Comparison of ENCODE assay signal across 25 cellular contexts in genomic region chr15:88839961-88840360, GRCh38. TPM values are rescaled to one million over a fixed set of nuclear protein-coding genes. Genes with fewer than 3 reads are reported as not detected.
DNase-seq lines count a peak whose midpoint lies in the region; ATAC-seq, FAIRE-seq and TF ChIP-seq lines count a peak whose summit lies in the region.
"Had no signal": no experiment of that assay in that cellular context is flagged by ENCODE, and none has a peak within 500 bp of the region (broad histone marks: within the 10 kb centered on the region; RNA-seq: fewer than 3 reads in every experiment).

No MANE protein-coding gene starts in this region.

- H3K79me1 ChIP-seq in H1 (ENCODE audit: low read depth, low read length): no peaks in the 10 kb centered on the region

- H2AK5ac ChIP-seq in H1 (ENCODE audit: low read depth, low read length): 0 out of 2 replicates have a peak overlapping the region, but pooled peaks have one; percentile 9

- no peak overlapping the region for H2AFZ ChIP-seq in H1 (ENCODE audit: low read length)

- H3K9me3 Mint-ChIP-seq in natural killer cell treated with Interleukin-12 subunit alpha and Interleukin-12 subunit beta and Interleukin-15 and Interleukin-18, amount 100 ng/mL, for 72 hours: no peaks in the 10 kb centered on the region
- no peaks in the 10 kb centered on the region for H3K9me3 Mint-ChIP-seq in natural killer cell
- H3K9me3 Mint-ChIP-seq in activated T-cell treated with anti-CD3 and anti-CD28 coated beads, Interleukin-2, amount 50 U/mL, for 4 hours: no peaks in the 10 kb centered on the region
- H3K9me3 Mint-ChIP-seq: CD4-positive, alpha-beta T cell; CD8-positive, alpha-beta T cell had no signal

- no peak overlapping the region for H3K27ac Mint-ChIP-seq in natural killer cell treated with Interleukin-12 subunit alpha and Interleukin-12 subunit beta and Interleukin-15 and Interleukin-18, amount 100 ng/mL, for 72 hours
- no peak overlapping the region for H3K27ac Mint-ChIP-seq in natural killer cell
- H3K27ac Mint-ChIP-seq: B cell; CD4-positive, alpha-beta T cell; CD8-positive, alpha-beta T cell had no signal

- no peak overlapping the region for H3K9ac ChIP-seq in H1 (replicated peaks in 1 of 4; ENCODE audit: extremely low read depth in 1 of 4, low read depth in 3 of 4, low read length in 3 of 4)
- H3K9ac ChIP-seq: BLaER1 treated with 17β-estradiol and CSF1 and Interleukin-3, amounts not matched to agents 10 nM and 100 nM had no signal

- no peaks in the 10 kb centered on the region for H3K36me3 ChIP-seq in H1 (ENCODE audit: control insufficient read depth in 2 of 4, insufficient read depth in 4 of 4, low read length in 3 of 4)
- H3K36me3 ChIP-seq in spleen: no peaks in the 10 kb centered on the region
- no peaks in the 10 kb centered on the region for H3K36me3 ChIP-seq in aorta (ENCODE audit: control insufficient read depth in 1 of 2, insufficient read depth in 2 of 2, low read length in 1 of 2)
- H3K36me3 ChIP-seq: BLaER1 treated with 17β-estradiol and CSF1 and Interleukin-3, amounts not matched to agents 10 nM and 100 nM had no signal

- no peaks in the 10 kb centered on the region for H3K9me3 ChIP-seq in H1 (ENCODE audit: insufficient read depth in 2 of 2, low read depth in 1 of 2, low read length in 1 of 2)
- H3K9me3 ChIP-seq in spleen: no peaks in the 10 kb centered on the region
- no peaks in the 10 kb centered on the region for H3K9me3 ChIP-seq in aorta (ENCODE audit: control insufficient read depth, low read length)
- H3K9me3 ChIP-seq: A549; BLaER1 treated with 17β-estradiol and CSF1 and Interleukin-3, amounts not matched to agents 10 nM and 100 nM; Caco-2 had no signal

- H2BK15ac ChIP-seq in H1 (ENCODE audit: low read length): no peak overlapping the region

- H3K27ac ChIP-seq in H1 (ENCODE audit: low read depth, low read length) (no peak overlapping the region), spleen (no peak overlapping the region), aorta (ENCODE audit: low read depth in 1 of 2, low read length in 2 of 2) (no peak overlapping the region)
- H3K27ac ChIP-seq: 22Rv1; A549; BLaER1 treated with 17β-estradiol and CSF1 and Interleukin-3, amounts not matched to agents 10 nM and 100 nM; C4-2B had no signal

- no peak overlapping the region for H3K4me3 ChIP-seq in H1 (ENCODE audit: extremely low read depth in 1 of 4, insufficient read depth in 2 of 4, low read depth in 3 of 4, low read length in 4 of 4)
- H3K4me3 ChIP-seq in spleen: no peak overlapping the region
- no peak overlapping the region for H3K4me3 ChIP-seq in aorta (ENCODE audit: low read length in 2 of 2)
- H3K4me3 ChIP-seq: A549; BLaER1 treated with 17β-estradiol and CSF1 and Interleukin-3, amounts not matched to agents 10 nM and 100 nM had no signal

- no peak for ATAC-seq in natural killer cell treated with Interleukin-12 subunit alpha and Interleukin-12 subunit beta and Interleukin-15 and Interleukin-18, amount 100 ng/mL, for 72 hours
- no peak for ATAC-seq in natural killer cell
- peak; percentile 4 for ATAC-seq in aorta (ENCODE audit: low FRiP score)
- no peak for ATAC-seq in HG03432 (IDR thresholded peaks at IDR 0.05; ENCODE audit: unreplicated experiment)
- ATAC-seq in HG03139 (IDR thresholded peaks at IDR 0.05; ENCODE audit: unreplicated experiment): no peak
- ATAC-seq in activated T-cell treated with anti-CD3 and anti-CD28 coated beads, Interleukin-2, amount 50 U/mL, for 4 hours: no peak
- ATAC-seq: A549; CD8-positive, alpha-beta T cell had no signal

- no peak overlapping the region for H2BK120ac ChIP-seq in H1 (replicated peaks; ENCODE audit: low read depth, low read length)

- no peak overlapping the region for H3K4ac ChIP-seq in H1 (replicated peaks; ENCODE audit: insufficient read length, low read depth, low read length)

- intact Hi-C loops in natural killer cell (cut with micrococcal nuclease): no loop called here
- intact Hi-C loops in spleen (cut with DNase I; ENCODE audit: low total_unique reads): loop anchor here (10.0 kb wide), 1 partner anchor 215 kb away; the partner anchor contains the start of gene AEN
- intact Hi-C loops in aorta (cut with DNase I): no loop called here

- TF ChIP-seq EP300 in H1 (IDR thresholded peaks at IDR 0.05; ENCODE audit: borderline replicate concordance in 1 of 2, low read depth in 2 of 2, low read length in 2 of 2): no peak

- POLR2A ChIA-PET in H1 (lab: Charles Lee; ENCODE audit: partially characterized antibody): interaction anchor here (0.7 to 0.9 kb wide), 2 partner anchors 54 to 220 kb away, joined by 3 to 4 read pairs; no protein-coding TSS in a partner anchor

- H2BK12ac ChIP-seq in H1 (ENCODE audit: low read depth, low read length): no peak overlapping the region

- H3K4me1 ChIP-seq in H1 (replicated peaks in 1 of 4; ENCODE audit: control insufficient read depth in 3 of 4, insufficient read depth in 4 of 4, low read length in 3 of 4): no peaks in the 10 kb centered on the region; a peak in 1 of 7 replicates
- no peaks in the 10 kb centered on the region for H3K4me1 ChIP-seq in spleen
- H3K4me1 ChIP-seq in aorta (ENCODE audit: control insufficient read depth in 1 of 2, insufficient read depth in 2 of 2, low read length in 2 of 2): no peaks in the 10 kb centered on the region
- H3K4me1 ChIP-seq: A549; BLaER1 treated with 17β-estradiol and CSF1 and Interleukin-3, amounts not matched to agents 10 nM and 100 nM; Caco-2 had no signal

- H3K56ac ChIP-seq in H1 (replicated peaks; ENCODE audit: insufficient read length, low read depth, low read length): no peak overlapping the region

- CTCF ChIA-PET in H1 (lab: Charles Lee; ENCODE audit: partially characterized antibody): interaction anchor here (0.9 to 2.6 kb wide), 6 partner anchors 30 to 194 kb away, joined by 3 to 9 read pairs (median 3); no protein-coding TSS in a partner anchor

- no peak for FAIRE-seq in H1 (lab: Jason Lieb, UNC)
- FAIRE-seq: A549, D721Med, G401.6, GM12891, GM19239 had no signal

- 86% methylated on average over 16 of the region's 16 CpGs; no CpG with 5 or more reads in 1 of the 2 experiments for WGBS in H1 (ENCODE audit: extremely low coverage in 1 of 2, insufficient coverage in 1 of 2, insufficient read length in 1 of 2, insufficient replicate concordance in 2 of 2, low coverage in 1 of 2, low lambda C conversion rate in 2 of 2, missing lambda C conversion rate in 1 of 2), 2 experiments
- 90 to 94% (median 92%) methylated on average over 11 to 16 of the region's 16 CpGs for WGBS in spleen, 5 donors
- 93% methylated on average over 16 of the region's 16 CpGs for WGBS in aorta, 2 donors

- TF ChIP-seq POLR2A in H1 (IDR thresholded peaks at IDR 0.05; ENCODE audit: control extremely low read depth in 1 of 2, low read depth in 2 of 2, low read length in 2 of 2) (no peak), spleen (IDR thresholded peaks at IDR 0.05) (no peak)

- 0 out of 2 replicates have a peak overlapping the region, but pooled peaks have one; percentile 57 for H4K8ac ChIP-seq in H1 (ENCODE audit: extremely low read depth, insufficient read depth, low read length)

- peaks cover 0 to 6% of the 10 kb centered on the region in 2 donors for H3K4me1 Mint-ChIP-seq in natural killer cell treated with Interleukin-12 subunit alpha and Interleukin-12 subunit beta and Interleukin-15 and Interleukin-18, amount 100 ng/mL, for 72 hours (ENCODE audit: low read depth in 2 of 2)
- no peaks in the 10 kb centered on the region for H3K4me1 Mint-ChIP-seq in natural killer cell
- H3K4me1 Mint-ChIP-seq in activated T-cell treated with anti-CD3 and anti-CD28 coated beads, Interleukin-2, amount 50 U/mL, for 4 hours (ENCODE audit: low read depth): peaks cover 2% of the 10 kb centered on the region

- H3K14ac ChIP-seq in H1 (ENCODE audit: insufficient read length): no peak overlapping the region

- H4K20me1 ChIP-seq in H1 (replicated peaks in 1 of 2; ENCODE audit: control insufficient read depth in 1 of 2, insufficient read depth in 2 of 2, low read length in 2 of 2): no peaks in the 10 kb centered on the region
- H4K20me1 ChIP-seq: BLaER1 treated with 17β-estradiol and CSF1 and Interleukin-3, amounts not matched to agents 10 nM and 100 nM had no signal

- TF ChIP-seq CTCF in natural killer cell (IDR thresholded peaks at IDR 0.05): no peak
- no peak for TF ChIP-seq CTCF in H1 (IDR thresholded peaks at IDR 0.05; ENCODE audit: control extremely low read depth in 1 of 3, insufficient read depth in 1 of 3, low read depth in 1 of 3, low read length in 3 of 3)
- TF ChIP-seq CTCF in spleen (IDR thresholded peaks at IDR 0.05 in 8 of 11, conservative IDR thresholded peaks at IDR 0.05 in 3 of 11): no peak

- H3K27me3 ChIP-seq in H1 (replicated peaks in 1 of 4; ENCODE audit: control insufficient read depth in 3 of 4, extremely low read depth in 1 of 4, insufficient read depth in 3 of 4, low read length in 3 of 4) (no peaks in the 10 kb centered on the region), spleen (replicated peaks in 1 of 7) (peaks cover 0 to 13% (median 0%) of the 10 kb centered on the region in 7 donors), aorta (ENCODE audit: control insufficient read depth in 1 of 2, insufficient read depth in 2 of 2, low read length in 1 of 2) (no peaks in the 10 kb centered on the region)
- H3K27me3 ChIP-seq: BLaER1 treated with 17β-estradiol and CSF1 and Interleukin-3, amounts not matched to agents 10 nM and 100 nM had no signal

- H3K18ac ChIP-seq in H1 (ENCODE audit: extremely low read depth, low read length): no peak overlapping the region

- H4K5ac ChIP-seq in H1 (ENCODE audit: insufficient read length, low read depth, low read length): no peak overlapping the region

- no peak overlapping the region for H3K4me2 ChIP-seq in H1 (ENCODE audit: insufficient read depth in 1 of 2, low read depth in 2 of 2, low read length in 2 of 2)
- H3K4me2 ChIP-seq: A549; BLaER1 treated with 17β-estradiol and CSF1 and Interleukin-3, amounts not matched to agents 10 nM and 100 nM had no signal

- no peaks in the 10 kb centered on the region for H3K79me2 ChIP-seq in H1 (ENCODE audit: control insufficient read depth in 1 of 2, insufficient read depth in 2 of 2, low read length in 2 of 2)

- no peak overlapping the region for H3K4me3 Mint-ChIP-seq in natural killer cell treated with Interleukin-12 subunit alpha and Interleukin-12 subunit beta and Interleukin-15 and Interleukin-18, amount 100 ng/mL, for 72 hours
- H3K4me3 Mint-ChIP-seq in natural killer cell: no peak overlapping the region
- no peak overlapping the region for H3K4me3 Mint-ChIP-seq in activated T-cell treated with anti-CD3 and anti-CD28 coated beads, Interleukin-2, amount 50 U/mL, for 4 hours
- H3K4me3 Mint-ChIP-seq: B cell; CD4-positive, alpha-beta T cell; CD8-positive, alpha-beta T cell had no signal

- no peak for TF ChIP-seq RAD21 in H1 (IDR thresholded peaks at IDR 0.05 in 1 of 2, conservative IDR thresholded peaks at IDR 0.05 in 1 of 2; ENCODE audit: low read depth in 2 of 2, low read length in 2 of 2)

- H2BK5ac ChIP-seq in H1 (ENCODE audit: low read depth, low read length): no peak overlapping the region; the same call in 1 of the 2 replicates

- no peak overlapping the region for H4K91ac ChIP-seq in H1 (replicated peaks; ENCODE audit: insufficient read length, low read length)

- peaks cover 0 to 7% of the 10 kb centered on the region in 2 donors for H3K27me3 Mint-ChIP-seq in natural killer cell treated with Interleukin-12 subunit alpha and Interleukin-12 subunit beta and Interleukin-15 and Interleukin-18, amount 100 ng/mL, for 72 hours
- no peaks in the 10 kb centered on the region for H3K27me3 Mint-ChIP-seq in natural killer cell (ENCODE audit: low read depth in 2 of 2)
- peaks cover 8% of the 10 kb centered on the region for H3K27me3 Mint-ChIP-seq in activated T-cell treated with anti-CD3 and anti-CD28 coated beads, Interleukin-2, amount 50 U/mL, for 4 hours (ENCODE audit: low read depth)

- no peaks in the 10 kb centered on the region for H3K36me3 Mint-ChIP-seq in natural killer cell treated with Interleukin-12 subunit alpha and Interleukin-12 subunit beta and Interleukin-15 and Interleukin-18, amount 100 ng/mL, for 72 hours
- H3K36me3 Mint-ChIP-seq in natural killer cell: no peaks in the 10 kb centered on the region
- no peaks in the 10 kb centered on the region for H3K36me3 Mint-ChIP-seq in activated T-cell treated with anti-CD3 and anti-CD28 coated beads, Interleukin-2, amount 50 U/mL, for 4 hours (ENCODE audit: insufficient read depth)
- H3K36me3 Mint-ChIP-seq: CD8-positive, alpha-beta T cell had no signal

- DNase-seq in natural killer cell treated with Interleukin-12 subunit alpha and Interleukin-12 subunit beta and Interleukin-15 and Interleukin-18, amount 100 ng/mL, for 72 hours (ENCODE audit: low spot score): peak; percentile 50
- DNase-seq in natural killer cell (no peak), H1 (ENCODE audit: low read depth in 1 of 2, low spot score in 2 of 2) (no peak), spleen (peak; percentile 70), aorta (no peak)
- no peak for DNase-seq in activated T-cell treated with anti-CD3 and anti-CD28 coated beads, Interleukin-2, amount 50 U/mL, for 4 hours
- DNase-seq: AML-193; Caco-2; Calu3; CD4-positive, alpha-beta T cell; CD8-positive, alpha-beta T cell; DMS79 treated with DMSO at 0.1 percent for 48 hours; GF-D8 had no signal

- H2BK20ac ChIP-seq in H1 (ENCODE audit: low read length): no peak overlapping the region

- no peaks in the 10 kb centered on the region; the same call in 1 of the 2 replicates for H3K23me2 ChIP-seq in H1 (ENCODE audit: low read depth, low read length)

- no peak overlapping the region for H3K23ac ChIP-seq in H1 (ENCODE audit: insufficient read length)

RNA-seq across cellular contexts. Expression of gene ACAN, which starts 36.7 kb away (rescaled TPM):
- total RNA-seq in natural killer cell treated with Interleukin-12 subunit alpha and Interleukin-12 subunit beta and Interleukin-15 and Interleukin-18, amount 100 ng/mL, for 72 hours: under 1 TPM in 1 of 2 donors, not detected in 1; 0.05 TPM
- total RNA-seq in natural killer cell (not detected), spleen (1 to 10 TPM in 3 of 7 donors, under 1 TPM in 4; 0.09 to 2.1 (median 0.98) TPM), aorta (100 to 1,000 TPM in 1 of 2 donors, 10 to 100 TPM in 1; 31.7 to 312 TPM)
- total RNA-seq in H1 (2021; fragmentation: NEBNext Ultra II Directional; extraction: Animal tissue kit (Norgen Biotek cat#: 25700)): 0.67 and 0.71 TPM in 2 replicates
- polyA plus RNA-seq in H1 (2011; rRNA removed) (0.73 and 1.2 TPM in 2 replicates), spleen (under 1 TPM; 0.20 to 0.42 (median 0.20) TPM), aorta (10 to 100 TPM; 12.9 to 37.6 TPM)
- polyA plus RNA-seq in H1 (2011; cell fraction: cytosol; rRNA removed): 0.26 TPM
- 1.0 TPM for polyA plus RNA-seq in H1 (2011; cell fraction: nucleus; rRNA removed)
- polyA plus RNA-seq in H1 (2012, experiment 1 of 2): 0.59 to 1.4 TPM (median 1.2 TPM) in 4 replicates
- 0.49 TPM for polyA plus RNA-seq in H1 (2012, experiment 2 of 2)
- 1.6 TPM for polyA plus RNA-seq in H1 (2013, experiment 1 of 2)
- polyA plus RNA-seq in H1 (2013, experiment 2 of 2): 1.3 TPM
- 0.85 and 1.00 TPM in 2 replicates for polyA minus RNA-seq in H1 (2011; rRNA and poly(A)+ RNA removed)
- polyA minus RNA-seq in H1 (2011; cell fraction: cytosol; rRNA and poly(A)+ RNA removed): 1.5 TPM
- 0.80 TPM for polyA minus RNA-seq in H1 (2011; cell fraction: nucleus; rRNA and poly(A)+ RNA removed)
- total RNA-seq in activated T-cell treated with anti-CD3 and anti-CD28 coated beads, Interleukin-2, amount 50 U/mL, for 4 hours: not detected
- total RNA-seq: A172; B cell; Caco-2; Calu3; CD4-positive, alpha-beta T cell; CD8-positive, alpha-beta T cell had no signal

RNA-seq across cellular contexts. Expression of gene HAPLN3, which starts 55.4 kb away (rescaled TPM):
- total RNA-seq in natural killer cell treated with Interleukin-12 subunit alpha and Interleukin-12 subunit beta and Interleukin-15 and Interleukin-18, amount 100 ng/mL, for 72 hours: 100 to 1,000 TPM; 138 to 203 TPM
- 10 to 100 TPM; 10.1 to 10.8 (median 10.4) TPM for total RNA-seq in natural killer cell
- total RNA-seq in H1 (2021; fragmentation: NEBNext Ultra II Directional; extraction: Animal tissue kit (Norgen Biotek cat#: 25700)): 76.2 and 80.9 TPM in 2 replicates
- polyA plus RNA-seq in H1 (2011; rRNA removed): 79.7 and 115 TPM in 2 replicates
- 102 TPM for polyA plus RNA-seq in H1 (2011; cell fraction: cytosol; rRNA removed)
- 143 TPM for polyA plus RNA-seq in H1 (2011; cell fraction: nucleus; rRNA removed)
- 49.1 to 81.6 TPM (median 72.4 TPM) in 4 replicates for polyA plus RNA-seq in H1 (2012, experiment 1 of 2)
- polyA plus RNA-seq in H1 (2012, experiment 2 of 2): 68.3 TPM
- 61.1 TPM for polyA plus RNA-seq in H1 (2013, experiment 1 of 2)
- 63.9 TPM for polyA plus RNA-seq in H1 (2013, experiment 2 of 2)
- polyA minus RNA-seq in H1 (2011; rRNA and poly(A)+ RNA removed): 17.3 and 31.2 TPM in 2 replicates
- polyA minus RNA-seq in H1 (2011; cell fraction: cytosol; rRNA and poly(A)+ RNA removed): 40.7 TPM
- 26.8 TPM for polyA minus RNA-seq in H1 (2011; cell fraction: nucleus; rRNA and poly(A)+ RNA removed)
- 10 to 100 TPM; 12.6 to 36.0 (median 17.3) TPM for total RNA-seq in spleen
- 10 to 100 TPM in 2 of 3 donors, 1 to 10 TPM in 1; 9.7 to 16.6 (median 14.8) TPM for polyA plus RNA-seq in spleen
- 10 to 100 TPM; 79.9 to 82.3 TPM for total RNA-seq in aorta
- 10 to 100 TPM; 14.4 to 99.4 TPM for polyA plus RNA-seq in aorta
- total RNA-seq in activated T-cell treated with anti-CD3 and anti-CD28 coated beads, Interleukin-2, amount 50 U/mL, for 4 hours: 10 to 100 TPM; 67.4 to 87.5 (median 79.8) TPM

Comparison
In these comparisons a context has a peak if more than half of its experiments do, and no peak if none do; other contexts are left out.
1. DNase-seq: peak in natural killer cell treated with Interleukin-12 subunit alpha and Interleukin-12 subunit beta and Interleukin-15 and Interleukin-18, amount 100 ng/mL, for 72 hours (single experiment) and spleen (single experiment); none in natural killer cell (single experiment), H1 (0 of 2), aorta (0 of 2) and activated T-cell treated with anti-CD3 and anti-CD28 coated beads, Interleukin-2, amount 50 U/mL, for 4 hours (single experiment).
2. RNA of gene ACAN, which starts 36.7 kb away (total RNA-seq): 31.7 to 312 TPM in aorta; 0.09 to 2.1 TPM in spleen, 0.67 to 0.71 TPM in H1, 0.05 TPM in natural killer cell treated with Interleukin-12 subunit alpha and Interleukin-12 subunit beta and Interleukin-15 and Interleukin-18, amount 100 ng/mL, for 72 hours, not detected in natural killer cell and not detected in activated T-cell treated with anti-CD3 and anti-CD28 coated beads, Interleukin-2, amount 50 U/mL, for 4 hours; every median in the first group is over 10 times any median in the second.